ENCODE assay signal across 34 cellular contexts in the genomic region with DNA sequence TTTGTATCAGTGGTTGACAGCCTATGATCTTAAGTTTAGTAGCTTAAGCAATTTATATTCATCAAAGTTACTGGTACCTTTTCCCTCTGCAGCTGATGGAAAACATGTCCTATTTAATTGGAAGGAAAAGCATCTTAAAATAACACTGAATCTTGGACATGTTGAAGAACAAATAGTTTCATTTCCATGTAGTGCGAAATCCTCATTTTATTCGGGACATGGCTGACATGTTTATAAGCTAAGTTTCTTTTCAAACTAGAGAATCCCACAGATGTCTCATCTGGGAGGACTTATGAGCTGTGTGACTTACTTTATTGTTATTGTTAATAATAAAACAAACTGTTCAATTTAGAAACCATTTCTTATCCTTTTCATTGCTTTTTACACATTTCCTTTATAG.
"Had no signal": no experiment of that assay in that cellular context is flagged by ENCODE, and none has a peak within 500 bp of the region (broad histone marks: within the 10 kb centered on the region; RNA-seq: fewer than 3 reads in every experiment).

No MANE protein-coding gene starts in this region.

- H3K9me3 ChIP-seq: adrenal gland, SJSA1 had no signal

- H3K4me3 ChIP-seq: adrenal gland, K562, SJSA1 had no signal

- H3K27ac Mint-ChIP-seq: activated B cell treated with CpG ODN at 0.5 μM for 24 hours; activated CD4-positive, alpha-beta memory T cell treated with anti-CD3 and anti-CD28 coated beads for 36 hours; activated naive CD4-positive, alpha-beta T cell treated with anti-CD3 and anti-CD28 coated beads for 36 hours; activated naive CD4-positive, alpha-beta T cell treated with anti-CD3 and anti-CD28 coated beads, Interleukin-2, amount 50 U/mL, for 72 hours; activated T-helper 1 cell treated with anti-CD3 and anti-CD28 coated beads, Interleukin-12 subunit alpha, Interleukin-12 subunit beta, Interleukin-2, Interleukin-4 antibody, amounts not matched to agents 30 ng/mL and 10 ng/mL and 1 ng/mL, durations not matched to agents 14 hours and 24 hours and 36 hours; brain had no signal

- FAIRE-seq: bronchial epithelial cell, K562 had no signal

- H3K4me3 Mint-ChIP-seq: activated B cell treated with CpG ODN at 0.5 μM for 24 hours; activated CD4-positive, alpha-beta memory T cell treated with anti-CD3 and anti-CD28 coated beads for 36 hours; activated naive CD4-positive, alpha-beta T cell treated with anti-CD3 and anti-CD28 coated beads for 36 hours; activated T-cell treated with anti-CD3 and anti-CD28 coated beads, Interleukin-2, amount 50 U/mL, for 4 hours; activated T-helper 1 cell treated with anti-CD3 and anti-CD28 coated beads, Interleukin-12 subunit alpha, Interleukin-12 subunit beta, Interleukin-2, Interleukin-4 antibody, amounts not matched to agents 30 ng/mL and 10 ng/mL and 1 ng/mL, durations not matched to agents 14 hours and 24 hours and 36 hours; brain had no signal

- H3K4me1 ChIP-seq: adrenal gland, SJSA1 had no signal

- H3K9me3 Mint-ChIP-seq: activated B cell treated with CpG ODN at 0.5 μM for 24 hours; activated naive CD4-positive, alpha-beta T cell treated with anti-CD3 and anti-CD28 coated beads for 36 hours; activated T-helper 1 cell treated with anti-CD3 and anti-CD28 coated beads, Interleukin-12 subunit alpha, Interleukin-12 subunit beta, Interleukin-2, Interleukin-4 antibody, amounts not matched to agents 30 ng/mL and 10 ng/mL and 1 ng/mL, durations not matched to agents 14 hours and 24 hours and 36 hours had no signal

- DNase-seq: activated B cell treated with CpG ODN at 0.5 μM for 24 hours; activated CD4-positive, alpha-beta memory T cell treated with anti-CD3 and anti-CD28 coated beads for 36 hours; activated CD4-positive, alpha-beta T cell treated with anti-CD3 and anti-CD28 coated beads for 4 hours; activated CD4-positive, alpha-beta T cell treated with anti-CD3 and anti-CD28 coated beads, Interleukin-2, amount 50 U/mL, for 1 hour; activated CD4-positive, CD25-positive, alpha-beta regulatory T cell treated with anti-CD3 and anti-CD28 coated beads, Interleukin-2, amount 50 U/mL, for 72 hours; activated CD8-positive, alpha-beta memory T cell treated with anti-CD3 and anti-CD28 coated beads, Interleukin-2, amount 50 U/mL, for 4 hours; activated gamma-delta T cell treated with Interleukin-2 at 50 U/mL for 16 hours; activated naive CD4-positive, alpha-beta T cell treated with anti-CD3 and anti-CD28 coated beads for 36 hours; activated T-cell treated with anti-CD3 and anti-CD28 coated beads for 4 hours; activated T-cell treated with anti-CD3 and anti-CD28 coated beads, Interleukin-2, amount 50 U/mL, for 4 hours; adrenal gland; NCI-H1105; NCI-H1417 treated with DMSO at 0.1 percent for 48 hours; NCI-H187 treated with DMSO at 0.1 percent for 48 hours; NCI-H2081; NCI-H2171 treated with DMSO at 0.1 percent for 48 hours; NCI-H226; NCI-H446 treated with DMSO at 0.1 percent for 48 hours; NCI-H524; NCI-H69; RPMI8226; SHP77 treated with DMSO at 0.1 percent for 48 hours; SW 1271; T-helper 1 cell; T-helper 2 cell; T-helper 9 cell had no signal

- ATAC-seq: activated naive CD4-positive, alpha-beta T cell treated with anti-CD3 and anti-CD28 coated beads, Interleukin-2, amount 50 U/mL, for 72 hours; activated T-cell treated with anti-CD3 and anti-CD28 coated beads, Interleukin-2, amount 50 U/mL, for 4 hours; K562; Panc1 had no signal

- H3K36me3 ChIP-seq: adrenal gland, SJSA1 had no signal

- H3K27me3 Mint-ChIP-seq: activated B cell treated with CpG ODN at 0.5 μM for 24 hours; activated CD4-positive, alpha-beta memory T cell treated with anti-CD3 and anti-CD28 coated beads for 36 hours; brain had no signal

- H3K36me3 Mint-ChIP-seq: activated CD4-positive, alpha-beta memory T cell treated with anti-CD3 and anti-CD28 coated beads for 36 hours; activated naive CD4-positive, alpha-beta T cell treated with anti-CD3 and anti-CD28 coated beads, Interleukin-2, amount 50 U/mL, for 72 hours; brain had no signal

- H3K27me3 ChIP-seq: adrenal gland, SJSA1 had no signal

- H3K4me1 Mint-ChIP-seq: brain had no signal

- H3K27ac ChIP-seq: SJSA1, VCaP had no signal
